ENCODE assay signal across 22 cellular contexts in genomic region chr5:68405784-68406183, GRCh38.
"Had no signal": no experiment of that assay in that cellular context is flagged by ENCODE, and none has a peak within 500 bp of the region (broad histone marks: within the 10 kb centered on the region; RNA-seq: fewer than 3 reads in every experiment).

No MANE protein-coding gene starts in this region.

- H3K4me3 ChIP-seq: esophagus squamous epithelium, gastrocnemius medialis, left ventricle myocardium inferior, pancreas, psoas muscle, right atrium auricular region, spleen, testis, vagina had no signal

- H3K36me3 ChIP-seq: esophagus squamous epithelium, gastrocnemius medialis, left ventricle myocardium inferior, pancreas, right atrium auricular region, spleen, vagina had no signal

- DNase-seq: activated CD4-positive, alpha-beta T cell treated with anti-CD3 and anti-CD28 coated beads, Interleukin-2, amount 50 U/mL, for 1 hour; activated CD8-positive, alpha-beta memory T cell treated with anti-CD3 and anti-CD28 coated beads for 24 hours; activated gamma-delta T cell; central memory CD4-positive, alpha-beta T cell; esophagus squamous epithelium; gastrocnemius medialis; hippocampal formation; left ventricle myocardium inferior; pancreas; psoas muscle; spleen; stimulated activated CD4-positive, alpha-beta T cell treated with anti-CD3 and anti-CD28 coated beads, Interleukin-4, amount 100 ng/mL, for 1 hour; stimulated activated naive CD4-positive, alpha-beta T cell; T-helper 17 cell; testis had no signal

- FAIRE-seq: astrocyte, colon, pancreas had no signal

- H3K27me3 Mint-ChIP-seq: T-helper 17 cell, type B pancreatic cell had no signal

- H3K9me3 ChIP-seq: esophagus squamous epithelium, gastrocnemius medialis, left ventricle myocardium inferior, pancreas, psoas muscle, right atrium auricular region, spleen, testis, vagina had no signal

- H3K27ac ChIP-seq: esophagus squamous epithelium, gastrocnemius medialis, left ventricle myocardium inferior, pancreas, psoas muscle, right atrium auricular region, testis, vagina had no signal

- H3K9me3 Mint-ChIP-seq: activated naive CD4-positive, alpha-beta T cell treated with anti-CD3 and anti-CD28 coated beads, Interleukin-2, amount 50 U/mL, for 72 hours; nephron; type B pancreatic cell had no signal

- H3K27me3 ChIP-seq: esophagus squamous epithelium, gastrocnemius medialis, pancreas, right atrium auricular region, spleen, testis, vagina had no signal

- H3K36me3 Mint-ChIP-seq: activated naive CD4-positive, alpha-beta T cell treated with anti-CD3 and anti-CD28 coated beads, Interleukin-2, amount 50 U/mL, for 72 hours; type B pancreatic cell had no signal

- H3K4me3 Mint-ChIP-seq: nephron, T-helper 17 cell, type B pancreatic cell had no signal

- ATAC-seq: gastrocnemius medialis, T-helper 17 cell had no signal
